Comparison of ENCODE assay signal across 1 cellular context in the genomic region with DNA sequence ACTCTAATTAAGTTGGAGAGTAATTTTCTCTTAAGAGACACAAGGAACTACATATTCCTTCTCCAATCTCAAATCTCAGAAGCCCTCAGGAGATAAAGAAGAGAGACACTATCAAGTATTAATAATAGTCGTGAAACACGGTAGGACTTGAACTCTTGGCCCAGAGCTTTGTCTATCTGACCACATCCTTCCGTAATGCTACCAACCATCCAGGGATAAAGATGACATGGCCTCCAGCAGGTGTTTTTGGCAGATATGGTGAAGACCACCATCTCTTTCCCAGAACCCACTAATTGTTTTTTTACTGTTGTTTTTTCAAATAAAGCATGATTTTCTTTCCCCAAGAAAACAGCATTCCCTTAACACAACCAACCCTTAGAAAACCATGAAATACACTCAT.
TF ChIP-seq lines count a peak whose summit lies in the region.

No MANE protein-coding gene starts in this region.

TF ChIP-seq in K562, 482 proteins besides CTCF, POLR2A, EP300 and RAD21:
- no peak for TF ChIP-seq MNT (conservative IDR thresholded peaks at IDR 0.05)
- no peak for TF ChIP-seq ZNF699 (CRISPR knock-in tag; IDR thresholded peaks at IDR 0.05; ENCODE audit: insufficient replicate concordance)
